23 cellular contexts compared by ENCODE assay signal in genomic region chr9:116701940-116702642, GRCh38. TPM values are rescaled to one million over a fixed set of nuclear protein-coding genes. Genes with fewer than 3 reads are reported as not detected.
A peak's percentile ranks its signal among the peaks of the same experiment; 100 is the strongest.
DNase-seq lines count a peak whose midpoint lies in the region; ATAC-seq and TF ChIP-seq lines count a peak whose summit lies in the region.
"Had no signal": no experiment of that assay in that cellular context is flagged by ENCODE, and none has a peak within 500 bp of the region (broad histone marks: within the 10 kb centered on the region; RNA-seq: fewer than 3 reads in every experiment).

No MANE protein-coding gene starts in this region.

- no peak overlapping the region for H4K8ac ChIP-seq in trophoblast cell (ENCODE audit: low read depth, low read length)

- H3K36me3 ChIP-seq in trophoblast cell (ENCODE audit: control insufficient read depth in 1 of 2, insufficient read depth in 2 of 2, low read length in 2 of 2), result peaks cover 20 to 26% of the 10 kb centered on the region in 2 experiments

- H3K18ac ChIP-seq in trophoblast cell (ENCODE audit: low read length), result no peak overlapping the region

- peaks cover 21% of the 10 kb centered on the region for H3K4me1 Mint-ChIP-seq in activated T-cell treated with anti-CD3 and anti-CD28 coated beads, Interleukin-2, amount 50 U/mL, for 72 hours (ENCODE audit: low read depth)
- H3K4me1 Mint-ChIP-seq in activated T-cell treated with anti-CD3 and anti-CD28 coated beads, Interleukin-2, amount 50 U/mL, for 4 hours (ENCODE audit: low read depth), result peaks cover 32% of the 10 kb centered on the region
- H3K4me1 Mint-ChIP-seq in HFFc6 (ENCODE audit: low read depth) (peaks cover 64% of the 10 kb centered on the region), natural killer cell (peaks cover 22 to 28% of the 10 kb centered on the region in 2 donors)
- H3K4me1 Mint-ChIP-seq in activated T-helper 17 cell treated with anti-CD3 and anti-CD28 coated beads, Interleukin-2, amount 50 U/mL, for 72 hours, result peaks cover 26% of the 10 kb centered on the region

- no peak overlapping the region for H3K14ac ChIP-seq in trophoblast cell (ENCODE audit: low read length)

- no peak for DNase-seq in activated T-cell treated with anti-CD3 and anti-CD28 coated beads, Interleukin-2, amount 50 U/mL, for 72 hours
- no peak for DNase-seq in activated T-cell treated with anti-CD3 and anti-CD28 coated beads, Interleukin-2, amount 50 U/mL, for 4 hours
- DNase-seq in HFFc6, result no peak
- DNase-seq in trophoblast cell, result peak; percentile 81 to 98
- no peak for DNase-seq in RPMI8226
- DNase-seq in natural killer cell, result no peak
- DNase-seq: dorsolateral prefrontal cortex; mucosa of descending colon; NCI-H1048; NCI-H1930; NCI-H446; NK-92 treated with Interleukin-12 subunit alpha and Interleukin-12 subunit beta, amount 100 ng/mL, for 24 hours; stimulated activated CD4-positive, alpha-beta T cell treated with anti-CD3 and anti-CD28 coated beads, Interleukin-12 subunit alpha, Interleukin-12 subunit beta, amount 100 ng/mL, for 4 hours; stimulated activated CD8-positive, alpha-beta memory T cell treated with anti-CD3 and anti-CD28 coated beads, Interleukin-4, amount 100 ng/mL, for 48 hours had no signal

- TF ChIP-seq CTCF in HFFc6 (IDR thresholded peaks at IDR 0.05) (no peak), natural killer cell (IDR thresholded peaks at IDR 0.05) (no peak)

- no peak overlapping the region for H2BK5ac ChIP-seq in trophoblast cell (ENCODE audit: low read depth, low read length, poor library complexity)

- peaks cover 13 to 33% of the 10 kb centered on the region in 2 donors for H3K36me3 Mint-ChIP-seq in activated T-cell treated with anti-CD3 and anti-CD28 coated beads, Interleukin-2, amount 50 U/mL, for 72 hours (ENCODE audit: insufficient read depth in 2 of 2)
- peaks cover 47% of the 10 kb centered on the region for H3K36me3 Mint-ChIP-seq in activated T-cell treated with anti-CD3 and anti-CD28 coated beads, Interleukin-2, amount 50 U/mL, for 4 hours (ENCODE audit: insufficient read depth)
- H3K36me3 Mint-ChIP-seq in HFFc6 (ENCODE audit: low read depth), result peaks cover 48% of the 10 kb centered on the region
- H3K36me3 Mint-ChIP-seq in activated T-helper 17 cell treated with anti-CD3 and anti-CD28 coated beads, Interleukin-2, amount 50 U/mL, for 72 hours (ENCODE audit: low read depth), result peaks cover 48% of the 10 kb centered on the region
- H3K36me3 Mint-ChIP-seq in natural killer cell, result peaks cover 17% of the 10 kb centered on the region

- no peak overlapping the region for H3K27ac ChIP-seq in trophoblast cell (ENCODE audit: low read depth, low read length)
- H3K27ac ChIP-seq: BLaER1 treated with 17β-estradiol and CSF1 and Interleukin-3, amounts not matched to agents 10 nM and 100 nM; esophagus muscularis mucosa; KMS-11; RWPE1; suprapubic skin had no signal

- no peak overlapping the region for H4K91ac ChIP-seq in trophoblast cell (ENCODE audit: low read depth, low read length)

- no CpG with 5 or more reads among the region's 2 CpGs for WGBS in trophoblast cell (ENCODE audit: extremely low coverage, insufficient coverage, insufficient read length)

- no peaks in the 10 kb centered on the region for H3K27me3 ChIP-seq in trophoblast cell (ENCODE audit: insufficient read depth, low read length)
- H3K27me3 ChIP-seq: BLaER1 treated with 17β-estradiol and CSF1 and Interleukin-3, amounts not matched to agents 10 nM and 100 nM; dorsolateral prefrontal cortex; esophagus muscularis mucosa; suprapubic skin had no signal

- H2BK12ac ChIP-seq in trophoblast cell (ENCODE audit: low read length), result no peak overlapping the region

- H2AFZ ChIP-seq in trophoblast cell (ENCODE audit: insufficient read depth, low read length, poor library complexity), result no peak overlapping the region

- no peak overlapping the region for H3K9ac ChIP-seq in trophoblast cell (ENCODE audit: low read length)
- H3K9ac ChIP-seq: BLaER1 treated with 17β-estradiol and CSF1 and Interleukin-3, amounts not matched to agents 10 nM and 100 nM; KMS-11 had no signal

- H3K4me1 ChIP-seq in trophoblast cell (ENCODE audit: control insufficient read depth in 1 of 2, insufficient read depth in 2 of 2, low read length in 2 of 2), result no peaks in the 10 kb centered on the region
- H3K4me1 ChIP-seq: BLaER1 treated with 17β-estradiol and CSF1 and Interleukin-3, amounts not matched to agents 10 nM and 100 nM; HAP-1 had no signal

- no peak overlapping the region for H2BK120ac ChIP-seq in trophoblast cell (ENCODE audit: insufficient read depth, low read length, poor library complexity)

- no peak overlapping the region for H4K12ac ChIP-seq in trophoblast cell (ENCODE audit: low read depth, low read length)

- H3K4me3 Mint-ChIP-seq in activated T-cell treated with anti-CD3 and anti-CD28 coated beads, Interleukin-2, amount 50 U/mL, for 72 hours, result peak overlapping the region; percentile 40 to 52
- no peak overlapping the region for H3K4me3 Mint-ChIP-seq in activated T-cell treated with anti-CD3 and anti-CD28 coated beads, Interleukin-2, amount 50 U/mL, for 4 hours
- 0 out of 2 replicates have a peak overlapping the region, but pooled peaks have one; percentile 13 for H3K4me3 Mint-ChIP-seq in HFFc6
- H3K4me3 Mint-ChIP-seq in activated T-helper 17 cell treated with anti-CD3 and anti-CD28 coated beads, Interleukin-2, amount 50 U/mL, for 72 hours, result peak overlapping the region; percentile 41
- H3K4me3 Mint-ChIP-seq in natural killer cell, result no peak overlapping the region

- no peak overlapping the region for H3K4me3 ChIP-seq in trophoblast cell (ENCODE audit: low read depth, low read length)
- H3K4me3 ChIP-seq: BLaER1 treated with 17β-estradiol and CSF1 and Interleukin-3, amounts not matched to agents 10 nM and 100 nM; dorsolateral prefrontal cortex; esophagus muscularis mucosa; HAP-1; mucosa of descending colon; suprapubic skin had no signal

- H3K79me2 ChIP-seq in trophoblast cell (ENCODE audit: control insufficient read depth, insufficient read depth, low read length, poor library complexity), result no peaks in the 10 kb centered on the region

- H3K27ac Mint-ChIP-seq in activated T-cell treated with anti-CD3 and anti-CD28 coated beads, Interleukin-2, amount 50 U/mL, for 72 hours, result no peak overlapping the region
- H3K27ac Mint-ChIP-seq in HFFc6, result peak overlapping the region; percentile 57
- H3K27ac Mint-ChIP-seq in activated T-helper 17 cell treated with anti-CD3 and anti-CD28 coated beads, Interleukin-2, amount 50 U/mL, for 72 hours, result peak overlapping the region; percentile 84
- peak overlapping the region in 1 of 2 donors; percentile 37 for H3K27ac Mint-ChIP-seq in natural killer cell

- H3K27me3 Mint-ChIP-seq in activated T-cell treated with anti-CD3 and anti-CD28 coated beads, Interleukin-2, amount 50 U/mL, for 72 hours (ENCODE audit: low read depth), result no peaks in the 10 kb centered on the region
- H3K27me3 Mint-ChIP-seq in activated T-cell treated with anti-CD3 and anti-CD28 coated beads, Interleukin-2, amount 50 U/mL, for 4 hours (ENCODE audit: low read depth), result no peaks in the 10 kb centered on the region
- no peaks in the 10 kb centered on the region for H3K27me3 Mint-ChIP-seq in HFFc6 (ENCODE audit: insufficient read depth)
- no peaks in the 10 kb centered on the region for H3K27me3 Mint-ChIP-seq in activated T-helper 17 cell treated with anti-CD3 and anti-CD28 coated beads, Interleukin-2, amount 50 U/mL, for 72 hours
- H3K27me3 Mint-ChIP-seq in natural killer cell (ENCODE audit: low read depth in 2 of 2), result no peaks in the 10 kb centered on the region

- H3K4me2 ChIP-seq in trophoblast cell (ENCODE audit: low read length), result no peak overlapping the region
- H3K4me2 ChIP-seq: BLaER1 treated with 17β-estradiol and CSF1 and Interleukin-3, amounts not matched to agents 10 nM and 100 nM; KMS-11 had no signal

- H2AK5ac ChIP-seq in trophoblast cell (ENCODE audit: low read length), result no peak overlapping the region

- peaks cover 5% of the 10 kb centered on the region for H3K9me3 ChIP-seq in trophoblast cell (ENCODE audit: insufficient read depth, low read depth, low read length)
- H3K9me3 ChIP-seq: esophagus muscularis mucosa, HAP-1, mucosa of descending colon, suprapubic skin had no signal

- no peak overlapping the region for H3K4ac ChIP-seq in trophoblast cell (ENCODE audit: low read depth, low read length)

- no peak overlapping the region for H3K23ac ChIP-seq in trophoblast cell (ENCODE audit: low read length)

- H3K79me1 ChIP-seq in trophoblast cell (ENCODE audit: low read length), result no peaks in the 10 kb centered on the region

- intact Hi-C loops in natural killer cell (cut with micrococcal nuclease), result no loop called here

- peak; percentile 59 to 67 for ATAC-seq in activated T-cell treated with anti-CD3 and anti-CD28 coated beads, Interleukin-2, amount 50 U/mL, for 72 hours (replicated peaks in 1 of 2)
- ATAC-seq in activated T-cell treated with anti-CD3 and anti-CD28 coated beads, Interleukin-2, amount 50 U/mL, for 4 hours, result no peak
- ATAC-seq in activated T-helper 17 cell treated with anti-CD3 and anti-CD28 coated beads, Interleukin-2, amount 50 U/mL, for 72 hours (replicated peaks), result peak; percentile 59
- ATAC-seq in GM21576 (IDR thresholded peaks at IDR 0.05; ENCODE audit: unreplicated experiment) (no peak), natural killer cell (no peak)
- ATAC-seq: left lobe of liver, mucosa of descending colon had no signal

- H3K9me3 Mint-ChIP-seq in activated T-cell treated with anti-CD3 and anti-CD28 coated beads, Interleukin-2, amount 50 U/mL, for 72 hours, result peaks cover 0 to 3% of the 10 kb centered on the region in 2 donors
- H3K9me3 Mint-ChIP-seq in activated T-cell treated with anti-CD3 and anti-CD28 coated beads, Interleukin-2, amount 50 U/mL, for 4 hours, result peaks cover 5% of the 10 kb centered on the region
- H3K9me3 Mint-ChIP-seq in HFFc6 (no peaks in the 10 kb centered on the region), natural killer cell (no peaks in the 10 kb centered on the region)
- H3K9me3 Mint-ChIP-seq in activated T-helper 17 cell treated with anti-CD3 and anti-CD28 coated beads, Interleukin-2, amount 50 U/mL, for 72 hours, result peaks cover 4% of the 10 kb centered on the region

RNA-seq across cellular contexts. Expression of gene TRIM32, which starts 15.0 kb away (rescaled TPM):
- total RNA-seq in activated T-cell treated with anti-CD3 and anti-CD28 coated beads, Interleukin-2, amount 50 U/mL, for 72 hours, result 10 to 100 TPM; 12.6 to 13.6 TPM
- total RNA-seq in activated T-cell treated with anti-CD3 and anti-CD28 coated beads, Interleukin-2, amount 50 U/mL, for 4 hours, result 1 to 10 TPM; 7.4 to 9.5 (median 9.0) TPM
- total RNA-seq in HFFc6 (2021; fragmentation: NEBNext Ultra II Directional; extraction: Animal tissue kit (Norgen Biotek cat#: 25700)), result 10 to 100 TPM; 53.7 to 71.6 (median 60.3) TPM
- 10 to 100 TPM; 14.8 to 15.7 TPM for total RNA-seq in activated T-helper 17 cell treated with anti-CD3 and anti-CD28 coated beads, Interleukin-2, amount 50 U/mL, for 72 hours
- polyA plus RNA-seq in trophoblast cell (2013), result 8.7 and 9.4 TPM in 2 replicates
- total RNA-seq in natural killer cell, result 10 to 100 TPM in 2 of 3 donors, 1 to 10 TPM in 1; 8.1 to 12.6 (median 10.8) TPM

Comparison
In these comparisons a context has a peak if more than half of its experiments do, and no peak if none do; other contexts are left out.
1. ATAC-seq: peak in activated T-cell treated with anti-CD3 and anti-CD28 coated beads, Interleukin-2, amount 50 U/mL, for 72 hours (2 of 2) and activated T-helper 17 cell treated with anti-CD3 and anti-CD28 coated beads, Interleukin-2, amount 50 U/mL, for 72 hours (single experiment); none in activated T-cell treated with anti-CD3 and anti-CD28 coated beads, Interleukin-2, amount 50 U/mL, for 4 hours (0 of 2), GM21576 (single experiment) and natural killer cell (0 of 3).
2. H3K4me3 Mint-ChIP-seq: peak in activated T-cell treated with anti-CD3 and anti-CD28 coated beads, Interleukin-2, amount 50 U/mL, for 72 hours (2 of 2), HFFc6 (single experiment) and activated T-helper 17 cell treated with anti-CD3 and anti-CD28 coated beads, Interleukin-2, amount 50 U/mL, for 72 hours (single experiment); none in activated T-cell treated with anti-CD3 and anti-CD28 coated beads, Interleukin-2, amount 50 U/mL, for 4 hours (single experiment) and natural killer cell (single experiment).
3. DNase-seq: peak in trophoblast cell (2 of 2); none in activated T-cell treated with anti-CD3 and anti-CD28 coated beads, Interleukin-2, amount 50 U/mL, for 72 hours (0 of 2), activated T-cell treated with anti-CD3 and anti-CD28 coated beads, Interleukin-2, amount 50 U/mL, for 4 hours (single experiment), HFFc6 (single experiment), RPMI8226 (single experiment) and natural killer cell (single experiment).